10 cellular contexts compared by ENCODE assay signal in genomic region chr6:41559655-41560439, GRCh38. TPM values are rescaled to one million over a fixed set of nuclear protein-coding genes. Genes with fewer than 3 reads are reported as not detected.
DNase-seq lines count a peak whose midpoint lies in the region; ATAC-seq and TF ChIP-seq lines count a peak whose summit lies in the region.
"Had no signal": no experiment of that assay in that cellular context is flagged by ENCODE, and none has a peak within 500 bp of the region (broad histone marks: within the 10 kb centered on the region; RNA-seq: fewer than 3 reads in every experiment).

No MANE protein-coding gene starts in this region.

- peak overlapping the region; percentile 29 for H3K4me3 ChIP-seq in cardiac muscle cell
- peak overlapping the region; percentile 46 to 76 for H3K4me3 ChIP-seq in mesenchymal stem cell (ENCODE audit: insufficient read depth in 1 of 2, low read depth in 1 of 2, low read length in 2 of 2)
- no peak overlapping the region for H3K4me3 ChIP-seq in thyroid gland (replicated peaks in 1 of 3)

- H3K9me3 ChIP-seq in cardiac muscle cell (ENCODE audit: low read depth) (no peaks in the 10 kb centered on the region), mesenchymal stem cell (ENCODE audit: control insufficient read depth, low read length) (no peaks in the 10 kb centered on the region), thyroid gland (no peaks in the 10 kb centered on the region)

- peak overlapping the region; percentile 92 for H4K8ac ChIP-seq in mesenchymal stem cell (ENCODE audit: low read length)

- H3K4me3 Mint-ChIP-seq in activated naive CD8-positive, alpha-beta T cell treated with anti-CD3 and anti-CD28 coated beads, Interleukin-2, amount 50 U/mL, for 24 hours: peak overlapping the region; percentile 79

- no peak overlapping the region for H3K14ac ChIP-seq in mesenchymal stem cell (ENCODE audit: low read length in 2 of 2)

- no peak for ATAC-seq in Right ventricle myocardium inferior
- no peak for ATAC-seq in activated naive CD8-positive, alpha-beta T cell treated with anti-CD3 and anti-CD28 coated beads, Interleukin-2, amount 50 U/mL, for 24 hours
- ATAC-seq in HG02840 (IDR thresholded peaks at IDR 0.05; ENCODE audit: low FRiP score, unreplicated experiment): no peak

- H3K4me2 ChIP-seq in mesenchymal stem cell (ENCODE audit: low read length, poor library complexity, severe bottlenecking): peak overlapping the region; percentile 58

- peak overlapping the region; percentile 89 for H3K9ac ChIP-seq in mesenchymal stem cell (ENCODE audit: low read length)

- no peak overlapping the region for H2BK12ac ChIP-seq in mesenchymal stem cell (ENCODE audit: low read length in 2 of 2)

- peaks cover 72% of the 10 kb centered on the region for H3K79me1 ChIP-seq in mesenchymal stem cell (replicated peaks; ENCODE audit: low read length, poor library complexity, severe bottlenecking)

- H3K27me3 Mint-ChIP-seq in activated naive CD8-positive, alpha-beta T cell treated with anti-CD3 and anti-CD28 coated beads, Interleukin-2, amount 50 U/mL, for 24 hours: peaks cover 3% of the 10 kb centered on the region

- peaks cover 22% of the 10 kb centered on the region for H3K4me1 Mint-ChIP-seq in activated naive CD8-positive, alpha-beta T cell treated with anti-CD3 and anti-CD28 coated beads, Interleukin-2, amount 50 U/mL, for 24 hours

- no peak overlapping the region for H3K23ac ChIP-seq in mesenchymal stem cell (ENCODE audit: low read length in 2 of 2)

- no peak overlapping the region for H2BK120ac ChIP-seq in mesenchymal stem cell (ENCODE audit: low read depth, low read length)

- H3K4me1 ChIP-seq in cardiac muscle cell (ENCODE audit: low read depth) (peaks cover 24% of the 10 kb centered on the region), mesenchymal stem cell (ENCODE audit: control insufficient read depth, insufficient read depth, low read depth, low read length) (peaks cover 20% of the 10 kb centered on the region), thyroid gland (peaks cover 64 to 75% of the 10 kb centered on the region in 2 donors)

- DNase-seq in cardiac muscle cell (ENCODE audit: low read depth in 1 of 2, low spot score in 1 of 2): peak in 1 of 2 donors; percentile 15
- DNase-seq in Right ventricle myocardium inferior (ENCODE audit: missing footprints): no peak
- no peak for DNase-seq in activated naive CD8-positive, alpha-beta T cell treated with anti-CD3 and anti-CD28 coated beads, Interleukin-2, amount 50 U/mL, for 24 hours
- DNase-seq in mesenchymal stem cell: no peak
- peak in 1 of 2 donors; percentile 55 for DNase-seq in thyroid gland
- DNase-seq in NCI-H1436 treated with DMSO at 0.1 percent for 48 hours (lab: John Stamatoyannopoulos, UW): no peak
- DNase-seq in activated CD8-positive, alpha-beta memory T cell treated with anti-CD3 and anti-CD28 coated beads, Interleukin-2, amount 50 U/mL, for 4 hours: no peak
- DNase-seq: NCI-H524 had no signal

- H3K4ac ChIP-seq in mesenchymal stem cell (ENCODE audit: low read depth in 1 of 2, low read length in 2 of 2): no peak overlapping the region

- no peaks in the 10 kb centered on the region for H3K36me3 Mint-ChIP-seq in activated naive CD8-positive, alpha-beta T cell treated with anti-CD3 and anti-CD28 coated beads, Interleukin-2, amount 50 U/mL, for 24 hours (ENCODE audit: low read depth)

- 38% methylated on average over 4 of the region's 7 CpGs for WGBS in mesenchymal stem cell
- 76 to 87% methylated on average over 6 to 7 of the region's 7 CpGs for WGBS in thyroid gland, 2 donors

- no peak overlapping the region for H2BK5ac ChIP-seq in mesenchymal stem cell (ENCODE audit: low read depth, low read length, poor library complexity, severe bottlenecking)

- H4K91ac ChIP-seq in mesenchymal stem cell (ENCODE audit: low read length): no peak overlapping the region

- H3K27ac ChIP-seq in cardiac muscle cell (no peak overlapping the region), mesenchymal stem cell (ENCODE audit: low read length, poor library complexity, severe bottlenecking) (no peak overlapping the region), thyroid gland (peak overlapping the region in 2 of 3 donors; percentile 42 to 59)
- H3K27ac ChIP-seq: C4-2B had no signal

- H3K27me3 ChIP-seq in cardiac muscle cell (no peaks in the 10 kb centered on the region), mesenchymal stem cell (ENCODE audit: control insufficient read depth in 1 of 2, insufficient read depth in 1 of 2, low read length in 2 of 2) (no peaks in the 10 kb centered on the region), thyroid gland (no peaks in the 10 kb centered on the region)

- no peak for TF ChIP-seq POLR2A in thyroid gland (IDR thresholded peaks at IDR 0.05)

- no peak for TF ChIP-seq CTCF in cardiac muscle cell (IDR thresholded peaks at IDR 0.05; ENCODE audit: low read depth, low read length)
- TF ChIP-seq CTCF in thyroid gland (IDR thresholded peaks at IDR 0.05): no peak

- no peak overlapping the region for H2AFZ ChIP-seq in mesenchymal stem cell (ENCODE audit: low read depth, low read length)

- intact Hi-C loops in Right ventricle myocardium inferior (cut with DNase I) (loop anchor here (5.0 kb wide), 1 partner anchor 58 kb away; no protein-coding TSS in a partner anchor), thyroid gland (cut with DNase I) (no loop called here)

- no peaks in the 10 kb centered on the region for H3K9me3 Mint-ChIP-seq in activated naive CD8-positive, alpha-beta T cell treated with anti-CD3 and anti-CD28 coated beads, Interleukin-2, amount 50 U/mL, for 24 hours

- H3K27ac Mint-ChIP-seq in activated naive CD8-positive, alpha-beta T cell treated with anti-CD3 and anti-CD28 coated beads, Interleukin-2, amount 50 U/mL, for 24 hours: peak overlapping the region; percentile 61

- H3K36me3 ChIP-seq in cardiac muscle cell (no peaks in the 10 kb centered on the region), mesenchymal stem cell (ENCODE audit: control insufficient read depth in 1 of 2, insufficient read depth in 2 of 2, low read depth in 1 of 2, low read length in 2 of 2) (peaks cover 0 to 18% of the 10 kb centered on the region in 2 experiments), thyroid gland (no peaks in the 10 kb centered on the region)

- no peak overlapping the region for H3K18ac ChIP-seq in mesenchymal stem cell (ENCODE audit: low read depth in 1 of 2, low read length in 2 of 2)

- H2BK15ac ChIP-seq in mesenchymal stem cell (ENCODE audit: low read depth, poor library complexity, severe bottlenecking): no peak overlapping the region

- no peak overlapping the region for H2AK5ac ChIP-seq in mesenchymal stem cell (ENCODE audit: low read length, severe bottlenecking)

RNA-seq across cellular contexts. Expression of gene FOXP4, which starts 13.7 kb away (rescaled TPM):
- total RNA-seq in cardiac muscle cell: 24.5 and 29.0 TPM in 2 replicates
- 42.5 and 51.1 TPM in 2 replicates for polyA plus RNA-seq in cardiac muscle cell
- 13.9 TPM for total RNA-seq in Right ventricle myocardium inferior
- 23.4 TPM for polyA plus RNA-seq in mesenchymal stem cell (2013, experiment 1 of 2)
- 22.7 TPM for polyA plus RNA-seq in mesenchymal stem cell (2013, experiment 2 of 2)
- 10 to 100 TPM; 12.6 to 42.4 (median 23.7) TPM for total RNA-seq in thyroid gland

Comparison
In these comparisons a context has a peak if more than half of its experiments do, and no peak if none do; other contexts are left out.
1. H3K27ac ChIP-seq: peak in thyroid gland (2 of 3); none in cardiac muscle cell (single experiment) and mesenchymal stem cell (single experiment).
2. H3K4me3 ChIP-seq: peak in cardiac muscle cell (single experiment) and mesenchymal stem cell (2 of 2); none in thyroid gland (0 of 3).